Comparison of ENCODE assay signal across 8 cellular contexts in genomic region chr2:26034597-26035067, GRCh38. TPM values are rescaled to one million over a fixed set of nuclear protein-coding genes. Genes with fewer than 3 reads are reported as not detected.
DNase-seq lines count a peak whose midpoint lies in the region; ATAC-seq and TF ChIP-seq lines count a peak whose summit lies in the region.

No MANE protein-coding gene starts in this region.

- H3K36me3 Mint-ChIP-seq in activated CD4-positive, alpha-beta T cell treated with anti-CD3 and anti-CD28 coated beads, Interleukin-2, amount 10 ng/mL, durations not matched to agents 24 days and 14 days (ENCODE audit: low read depth): peaks cover 16% of the 10 kb centered on the region
- peaks cover 5% of the 10 kb centered on the region for H3K36me3 Mint-ChIP-seq in osteocyte (ENCODE audit: unreplicated experiment)

- no peak for TF ChIP-seq CTCF in osteocyte (IDR thresholded peaks at IDR 0.05)

- intact Hi-C loops in activated CD4-positive, alpha-beta T cell treated with anti-CD3 and anti-CD28 coated beads, Interleukin-2, amount 10 ng/mL, durations not matched to agents 24 days and 14 days (cut with micrococcal nuclease): loop anchor here (1.0 to 2.0 kb wide), 4 partner anchors 9 to 208 kb away; no protein-coding TSS in a partner anchor

- no peak for ATAC-seq in GM21528 (IDR thresholded peaks at IDR 0.05; ENCODE audit: low FRiP score, unreplicated experiment)

- peaks cover 1% of the 10 kb centered on the region for H3K27me3 Mint-ChIP-seq in activated CD4-positive, alpha-beta T cell treated with anti-CD3 and anti-CD28 coated beads, Interleukin-2, amount 10 ng/mL, durations not matched to agents 24 days and 14 days
- no peaks in the 10 kb centered on the region for H3K27me3 Mint-ChIP-seq in osteocyte (ENCODE audit: unreplicated experiment)

- peak overlapping the region; percentile 98 for H3K27ac ChIP-seq in epithelial cell of prostate

- peak overlapping the region; percentile 88 for H3K27ac Mint-ChIP-seq in activated CD4-positive, alpha-beta T cell treated with anti-CD3 and anti-CD28 coated beads, Interleukin-2, amount 10 ng/mL, durations not matched to agents 24 days and 14 days
- H3K27ac Mint-ChIP-seq in osteocyte (ENCODE audit: unreplicated experiment): peak overlapping the region; percentile 98

- no peaks in the 10 kb centered on the region for H3K9me3 Mint-ChIP-seq in activated CD4-positive, alpha-beta T cell treated with anti-CD3 and anti-CD28 coated beads, Interleukin-2, amount 10 ng/mL, durations not matched to agents 24 days and 14 days
- no peaks in the 10 kb centered on the region for H3K9me3 Mint-ChIP-seq in osteocyte (ENCODE audit: unreplicated experiment)

- H3K4me1 Mint-ChIP-seq in activated CD4-positive, alpha-beta T cell treated with anti-CD3 and anti-CD28 coated beads, Interleukin-2, amount 10 ng/mL, durations not matched to agents 24 days and 14 days: peaks cover 26% of the 10 kb centered on the region
- H3K4me1 Mint-ChIP-seq in osteocyte (ENCODE audit: unreplicated experiment): peaks cover 32% of the 10 kb centered on the region

- peak overlapping the region; percentile 93 for H3K4me3 Mint-ChIP-seq in activated CD4-positive, alpha-beta T cell treated with anti-CD3 and anti-CD28 coated beads, Interleukin-2, amount 10 ng/mL, durations not matched to agents 24 days and 14 days
- H3K4me3 Mint-ChIP-seq in osteocyte (ENCODE audit: unreplicated experiment): peak overlapping the region; percentile 90

- in situ Hi-C loops in SK-MEL-5 (cut with HindIII; ENCODE audit: low pct_unique_long_range_greater_than_20kb, low sequenced_read_pairs): no loop called here

- DNase-seq in activated CD4-positive, alpha-beta T cell treated with anti-CD3 and anti-CD28 coated beads, Interleukin-2, amount 10 ng/mL, durations not matched to agents 24 days and 14 days: no peak
- no peak for DNase-seq in activated CD4-positive, alpha-beta T cell treated with anti-CD3 and anti-CD28 coated beads for 1 hour
- DNase-seq in SK-MEL-5 (ENCODE audit: low read depth, low spot score) (peak; percentile 25), epithelial cell of prostate (ENCODE audit: low read depth, low spot score) (no peak), osteocyte (ENCODE audit: extremely low spot score, unreplicated experiment) (no peak), DMS153 (lab: John Stamatoyannopoulos, UW) (no peak)
- DNase-seq in stimulated activated CD4-positive, alpha-beta T cell treated with anti-CD3 and anti-CD28 coated beads, Interleukin-4, amount 100 ng/mL, for 4 hours: no peak

RNA-seq across cellular contexts. Expression of gene RAB10, which starts 0.7 kb away (rescaled TPM):
- total RNA-seq in activated CD4-positive, alpha-beta T cell treated with anti-CD3 and anti-CD28 coated beads, Interleukin-2, amount 10 ng/mL, durations not matched to agents 24 days and 14 days: 133 and 141 TPM in 2 replicates
- total RNA-seq in SK-MEL-5 (2014; rRNA removed; shearing (Covaris generic)): 101 and 127 TPM in 2 replicates
- polyA plus RNA-seq in SK-MEL-5 (2015; cell fraction: cytosol; rRNA removed): 133 and 150 TPM in 2 replicates
- 34.0 and 39.6 TPM in 2 replicates for polyA plus RNA-seq in SK-MEL-5 (2015; cell fraction: nucleus; rRNA removed)
- total RNA-seq in osteocyte: 139 and 150 TPM in 2 replicates

RNA-seq across cellular contexts. Expression of gene KIF3C, which starts 52.3 kb away (rescaled TPM):
- 6.2 and 6.7 TPM in 2 replicates for total RNA-seq in activated CD4-positive, alpha-beta T cell treated with anti-CD3 and anti-CD28 coated beads, Interleukin-2, amount 10 ng/mL, durations not matched to agents 24 days and 14 days
- total RNA-seq in SK-MEL-5 (2014; rRNA removed; shearing (Covaris generic)): 19.3 and 19.6 TPM in 2 replicates
- 34.4 and 40.2 TPM in 2 replicates for polyA plus RNA-seq in SK-MEL-5 (2015; cell fraction: cytosol; rRNA removed)
- 15.5 and 17.6 TPM in 2 replicates for polyA plus RNA-seq in SK-MEL-5 (2015; cell fraction: nucleus; rRNA removed)
- total RNA-seq in osteocyte: 29.7 TPM in 2 replicates
